In genomic region chr7:29091121-29091601, GRCh38 we compare ENCODE assay signal across 1 cellular context.
TF ChIP-seq lines count a peak whose summit lies in the region.

No MANE protein-coding gene starts in this region.

TF ChIP-seq in WTC11, 78 proteins besides CTCF, POLR2A, EP300 and RAD21 (continued from another document):
- no peak for TF ChIP-seq ZBTB43 (CRISPR knock-in tag; IDR thresholded peaks at IDR 0.05)
- no peak for TF ChIP-seq CBFB (CRISPR knock-in tag; IDR thresholded peaks at IDR 0.05; ENCODE audit: low read depth)
- TF ChIP-seq HMGA2 (CRISPR knock-in tag; IDR thresholded peaks at IDR 0.05), result no peak
- TF ChIP-seq FOXP4 (CRISPR knock-in tag; IDR thresholded peaks at IDR 0.05), result no peak
- TF ChIP-seq PRDM15 (CRISPR knock-in tag; IDR thresholded peaks at IDR 0.05), result no peak
- TF ChIP-seq ZNF512 (CRISPR knock-in tag; IDR thresholded peaks at IDR 0.05; ENCODE audit: borderline replicate concordance), result no peak
- TF ChIP-seq TCF7 (CRISPR knock-in tag; IDR thresholded peaks at IDR 0.05; ENCODE audit: low read depth), result no peak
- TF ChIP-seq ZNF219 (CRISPR knock-in tag; IDR thresholded peaks at IDR 0.05; ENCODE audit: borderline replicate concordance), result no peak
- no peak for TF ChIP-seq SMAD4 (CRISPR knock-in tag; IDR thresholded peaks at IDR 0.05)
- no peak for TF ChIP-seq FOXK1 (CRISPR knock-in tag; IDR thresholded peaks at IDR 0.05)
- no peak for TF ChIP-seq SMAD3 (CRISPR knock-in tag; IDR thresholded peaks at IDR 0.05; ENCODE audit: borderline replicate concordance)
- TF ChIP-seq ESRRA (CRISPR knock-in tag; IDR thresholded peaks at IDR 0.05; ENCODE audit: borderline replicate concordance), result no peak
